Comparison of ENCODE assay signal across 1 cellular context in genomic region chr1:28886731-28887417, GRCh38.
TF ChIP-seq lines count a peak whose summit lies in the region.

No MANE protein-coding gene starts in this region.

TF ChIP-seq in HepG2, 621 proteins besides CTCF, POLR2A, EP300 and RAD21 (continued from another document and continues in another):
- TF ChIP-seq TFAP4 (IDR thresholded peaks at IDR 0.05; ENCODE audit: borderline replicate concordance, low read depth), result peak; percentile 74
- TF ChIP-seq RNF2 (conservative IDR thresholded peaks at IDR 0.05; ENCODE audit: low read depth), result no peak
- no peak for TF ChIP-seq CREBL2 (CRISPR knock-in tag; IDR thresholded peaks at IDR 0.05; ENCODE audit: borderline replicate concordance)
- peak; percentile 81 for TF ChIP-seq GABPB1 (CRISPR knock-in tag; IDR thresholded peaks at IDR 0.05)
- peak; percentile 97 for TF ChIP-seq SP2 (CRISPR knock-in tag; IDR thresholded peaks at IDR 0.05)
- no peak for TF ChIP-seq SMARCE1 (IDR thresholded peaks at IDR 0.05; ENCODE audit: borderline replicate concordance)
- no peak for TF ChIP-seq KDM1A (CRISPR knock-in tag; IDR thresholded peaks at IDR 0.05)
- TF ChIP-seq ZNF850 (CRISPR knock-in tag; conservative IDR thresholded peaks at IDR 0.05), result no peak
- TF ChIP-seq XBP1 (CRISPR knock-in tag; IDR thresholded peaks at IDR 0.05), result no peak
- no peak for TF ChIP-seq ZNF12 (CRISPR knock-in tag; IDR thresholded peaks at IDR 0.05)
- TF ChIP-seq HMGA1 (CRISPR knock-in tag; conservative IDR thresholded peaks at IDR 0.05), result no peak
- TF ChIP-seq THAP11 (CRISPR knock-in tag; IDR thresholded peaks at IDR 0.05), result peak; percentile 30; the same call in 1 of the 2 replicates
- TF ChIP-seq ZNF792 (CRISPR knock-in tag; IDR thresholded peaks at IDR 0.05), result no peak
- no peak for TF ChIP-seq FLYWCH1 (CRISPR knock-in tag; IDR thresholded peaks at IDR 0.05)
- peak; percentile 40 for TF ChIP-seq POLR2AphosphoS5 (IDR thresholded peaks at IDR 0.05; ENCODE audit: low read depth, low read length)
- TF ChIP-seq MXD3 (CRISPR knock-in tag; IDR thresholded peaks at IDR 0.05), result no peak
- no peak for TF ChIP-seq ZNF879 (CRISPR knock-in tag; IDR thresholded peaks at IDR 0.05)
- TF ChIP-seq ZNF616 (CRISPR knock-in tag; IDR thresholded peaks at IDR 0.05; ENCODE audit: low read depth), result no peak
- TF ChIP-seq ZBTB43 (CRISPR knock-in tag; conservative IDR thresholded peaks at IDR 0.05), result 0 out of 2 replicates have a peak, but pooled peaks have one; percentile 16
- no peak for TF ChIP-seq FOXM1 (CRISPR knock-in tag; IDR thresholded peaks at IDR 0.05)
- no peak for TF ChIP-seq FOXA1 (IDR thresholded peaks at IDR 0.05)
- no peak for TF ChIP-seq FOXA1 (CRISPR knock-in tag; IDR thresholded peaks at IDR 0.05)
- no peak for TF ChIP-seq ZFAT (CRISPR knock-in tag; conservative IDR thresholded peaks at IDR 0.05)
- peak; percentile 55; the same call in 1 of the 2 replicates for TF ChIP-seq ZSCAN25 (CRISPR knock-in tag; IDR thresholded peaks at IDR 0.05)
- no peak for TF ChIP-seq ZXDC (CRISPR knock-in tag; IDR thresholded peaks at IDR 0.05)
- TF ChIP-seq SMYD3 (CRISPR knock-in tag; IDR thresholded peaks at IDR 0.05), result no peak
- no peak for TF ChIP-seq ZNF670 (CRISPR knock-in tag; IDR thresholded peaks at IDR 0.05; ENCODE audit: borderline replicate concordance)
- TF ChIP-seq ZC3H4 (CRISPR knock-in tag; IDR thresholded peaks at IDR 0.05; ENCODE audit: borderline replicate concordance), result no peak
- TF ChIP-seq ZNF503 (CRISPR knock-in tag; IDR thresholded peaks at IDR 0.05), result no peak
- no peak for TF ChIP-seq ZNF75D (CRISPR knock-in tag; IDR thresholded peaks at IDR 0.05; ENCODE audit: borderline replicate concordance)
- no peak for TF ChIP-seq ZNF484 (CRISPR knock-in tag; IDR thresholded peaks at IDR 0.05; ENCODE audit: borderline replicate concordance, low read depth)
- TF ChIP-seq DR1 (CRISPR knock-in tag; IDR thresholded peaks at IDR 0.05), result peak; percentile 66
- TF ChIP-seq ZNF841 (CRISPR knock-in tag; IDR thresholded peaks at IDR 0.05; ENCODE audit: borderline replicate concordance), result no peak
- TF ChIP-seq ZNF549 (CRISPR knock-in tag; IDR thresholded peaks at IDR 0.05), result no peak
- no peak for TF ChIP-seq NFE2 (CRISPR knock-in tag; IDR thresholded peaks at IDR 0.05)
- TF ChIP-seq ZNF430 (CRISPR knock-in tag; IDR thresholded peaks at IDR 0.05), result 0 out of 2 replicates have a peak, but pooled peaks have one; percentile 69
- peak; percentile 46; the same call in 1 of the 2 replicates for TF ChIP-seq YEATS2 (CRISPR knock-in tag; IDR thresholded peaks at IDR 0.05; ENCODE audit: borderline replicate concordance)
- TF ChIP-seq GPN1 (CRISPR knock-in tag; IDR thresholded peaks at IDR 0.05; ENCODE audit: borderline replicate concordance), result no peak
- peak; percentile 74 for TF ChIP-seq POLR2G (IDR thresholded peaks at IDR 0.05; ENCODE audit: low read depth, low read length)
- TF ChIP-seq ZNF674 (CRISPR knock-in tag; IDR thresholded peaks at IDR 0.05; ENCODE audit: low read depth), result no peak
- no peak for TF ChIP-seq KLF9 (CRISPR knock-in tag; IDR thresholded peaks at IDR 0.05; ENCODE audit: low read depth)
- TF ChIP-seq ZNF296 (CRISPR knock-in tag; conservative IDR thresholded peaks at IDR 0.05), result no peak
- no peak for TF ChIP-seq FOXP4 (CRISPR knock-in tag; IDR thresholded peaks at IDR 0.05)
- TF ChIP-seq ZNF335 (CRISPR knock-in tag; IDR thresholded peaks at IDR 0.05), result no peak
- TF ChIP-seq SIN3A (IDR thresholded peaks at IDR 0.05; ENCODE audit: borderline replicate concordance, low read depth, low read length), result peak; percentile 9; the same call in 1 of the 2 replicates
- TF ChIP-seq HMG20B (CRISPR knock-in tag; conservative IDR thresholded peaks at IDR 0.05), result no peak
- no peak for TF ChIP-seq MBD4 (IDR thresholded peaks at IDR 0.05; ENCODE audit: borderline replicate concordance, low read length)
- TF ChIP-seq SNAPC5 (CRISPR knock-in tag; IDR thresholded peaks at IDR 0.05; ENCODE audit: borderline replicate concordance), result no peak
- no peak for TF ChIP-seq MTF1 (CRISPR knock-in tag; IDR thresholded peaks at IDR 0.05)
- no peak for TF ChIP-seq ZNF331 (CRISPR knock-in tag; IDR thresholded peaks at IDR 0.05)
- TF ChIP-seq ZNF678 (CRISPR knock-in tag; IDR thresholded peaks at IDR 0.05), result no peak
- TF ChIP-seq GMEB2 (CRISPR knock-in tag; IDR thresholded peaks at IDR 0.05; ENCODE audit: low read depth), result no peak
- TF ChIP-seq REST (IDR thresholded peaks at IDR 0.05; ENCODE audit: borderline replicate concordance in 1 of 2, low read depth in 1 of 2, low read length in 2 of 2), result no peak
- TF ChIP-seq ATF7 (IDR thresholded peaks at IDR 0.05), result peak; percentile 97
- TF ChIP-seq ATF7 (CRISPR knock-in tag; IDR thresholded peaks at IDR 0.05), result 0 out of 2 replicates have a peak, but pooled peaks have one; percentile 36
- TF ChIP-seq ZBTB2 (CRISPR knock-in tag; IDR thresholded peaks at IDR 0.05; ENCODE audit: low read depth), result no peak
- TF ChIP-seq MYNN (CRISPR knock-in tag; IDR thresholded peaks at IDR 0.05; ENCODE audit: low read depth), result no peak
- TF ChIP-seq ARNT (IDR thresholded peaks at IDR 0.05), result no peak
- TF ChIP-seq TGIF2 (CRISPR knock-in tag; IDR thresholded peaks at IDR 0.05), result peak; percentile 34; the same call in 1 of the 2 replicates
- peak; percentile 73 for TF ChIP-seq HIVEP1 (CRISPR knock-in tag; IDR thresholded peaks at IDR 0.05)
- TF ChIP-seq ZNF282 (IDR thresholded peaks at IDR 0.05; ENCODE audit: partially characterized antibody), result no peak
